Comparison of ENCODE assay signal across 21 cellular contexts in genomic region chr22:49238181-49239141, GRCh38.
DNase-seq lines count a peak whose midpoint lies in the region; ATAC-seq and TF ChIP-seq lines count a peak whose summit lies in the region.
"Had no signal": no experiment of that assay in that cellular context is flagged by ENCODE, and none has a peak within 500 bp of the region (broad histone marks: within the 10 kb centered on the region; RNA-seq: fewer than 3 reads in every experiment).

No MANE protein-coding gene starts in this region.

- H3K27ac Mint-ChIP-seq in osteocyte (ENCODE audit: unreplicated experiment): no peak overlapping the region
- no peak overlapping the region for H3K27ac Mint-ChIP-seq in activated naive CD8-positive, alpha-beta T cell treated with anti-CD3 and anti-CD28 coated beads, Interleukin-2, amount 50 U/mL, for 24 hours
- H3K27ac Mint-ChIP-seq: CD14-positive monocyte had no signal

- TF ChIP-seq EP300 in esophagus muscularis mucosa (IDR thresholded peaks at IDR 0.05): no peak

- no peaks in the 10 kb centered on the region for H3K27me3 Mint-ChIP-seq in osteocyte (ENCODE audit: unreplicated experiment)
- H3K27me3 Mint-ChIP-seq in activated naive CD8-positive, alpha-beta T cell treated with anti-CD3 and anti-CD28 coated beads, Interleukin-2, amount 50 U/mL, for 24 hours: peaks cover 4% of the 10 kb centered on the region

- no peaks in the 10 kb centered on the region for H3K36me3 Mint-ChIP-seq in osteocyte (ENCODE audit: unreplicated experiment)
- no peaks in the 10 kb centered on the region for H3K36me3 Mint-ChIP-seq in activated naive CD8-positive, alpha-beta T cell treated with anti-CD3 and anti-CD28 coated beads, Interleukin-2, amount 50 U/mL, for 24 hours (ENCODE audit: low read depth)
- H3K36me3 Mint-ChIP-seq: CD14-positive monocyte had no signal

- peaks cover 3% of the 10 kb centered on the region for H3K9me3 Mint-ChIP-seq in osteocyte (ENCODE audit: unreplicated experiment)
- H3K9me3 Mint-ChIP-seq in activated naive CD8-positive, alpha-beta T cell treated with anti-CD3 and anti-CD28 coated beads, Interleukin-2, amount 50 U/mL, for 24 hours: no peaks in the 10 kb centered on the region

- ATAC-seq in left cardiac atrium: no peak
- ATAC-seq in GM19351 (IDR thresholded peaks at IDR 0.05; ENCODE audit: unreplicated experiment): no peak
- ATAC-seq in activated naive CD8-positive, alpha-beta T cell treated with anti-CD3 and anti-CD28 coated beads, Interleukin-2, amount 50 U/mL, for 24 hours: no peak

- no peak for TF ChIP-seq CTCF in right atrium auricular region (IDR thresholded peaks at IDR 0.05)
- no peak for TF ChIP-seq CTCF in esophagus muscularis mucosa (IDR thresholded peaks at IDR 0.05)
- no peak for TF ChIP-seq CTCF in osteocyte (IDR thresholded peaks at IDR 0.05)

- H3K4me1 Mint-ChIP-seq in osteocyte (ENCODE audit: unreplicated experiment): no peaks in the 10 kb centered on the region
- H3K4me1 Mint-ChIP-seq in activated naive CD8-positive, alpha-beta T cell treated with anti-CD3 and anti-CD28 coated beads, Interleukin-2, amount 50 U/mL, for 24 hours: no peaks in the 10 kb centered on the region
- H3K4me1 Mint-ChIP-seq: CD14-positive monocyte had no signal

- WGBS in esophagus muscularis mucosa: 68% methylated on average over 18 of the region's 25 CpGs

- H3K27ac ChIP-seq in right atrium auricular region: no peak overlapping the region
- H3K27ac ChIP-seq in esophagus muscularis mucosa (replicated peaks in 1 of 4): no peak overlapping the region
- H3K27ac ChIP-seq: SJCRH30 had no signal

- H3K36me3 ChIP-seq in right atrium auricular region: no peaks in the 10 kb centered on the region
- no peaks in the 10 kb centered on the region for H3K36me3 ChIP-seq in esophagus muscularis mucosa
- H3K36me3 ChIP-seq: SJCRH30 had no signal

- no peaks in the 10 kb centered on the region for H3K4me1 ChIP-seq in right atrium auricular region
- H3K4me1 ChIP-seq in esophagus muscularis mucosa: no peaks in the 10 kb centered on the region
- H3K4me1 ChIP-seq: SJCRH30 had no signal

- DNase-seq in right atrium auricular region (ENCODE audit: low spot score) (peak; percentile 32), left cardiac atrium (no peak), esophagus muscularis mucosa (ENCODE audit: extremely low spot score) (peak; percentile 75), osteocyte (ENCODE audit: extremely low spot score, unreplicated experiment) (peak; percentile 83), medulla oblongata (ENCODE audit: extremely low spot score) (no peak)
- DNase-seq in activated naive CD8-positive, alpha-beta T cell treated with anti-CD3 and anti-CD28 coated beads, Interleukin-2, amount 50 U/mL, for 24 hours: no peak
- DNase-seq: ACHN, AML-193, COR-L47, EL, HCEC 1CT, KBM-7, NCI-H1436, NCI-H2029, NCI-H2171 treated with DMSO at 0.1 percent for 48 hours, NCI-H510A, NCI-H774, RPMI8226, SJCRH30 had no signal

- H3K27me3 ChIP-seq in right atrium auricular region (no peaks in the 10 kb centered on the region), esophagus muscularis mucosa (peaks cover 0 to 55% (median 0%) of the 10 kb centered on the region in 4 donors)

- no peaks in the 10 kb centered on the region for H3K9me3 ChIP-seq in right atrium auricular region
- H3K9me3 ChIP-seq in esophagus muscularis mucosa: no peaks in the 10 kb centered on the region
- H3K9me3 ChIP-seq: SJCRH30 had no signal

- H3K4me3 ChIP-seq in right atrium auricular region (no peak overlapping the region), esophagus muscularis mucosa (no peak overlapping the region)
- H3K4me3 ChIP-seq: SJCRH30 had no signal

- no peak overlapping the region for H3K4me3 Mint-ChIP-seq in osteocyte (ENCODE audit: unreplicated experiment)
- H3K4me3 Mint-ChIP-seq in activated naive CD8-positive, alpha-beta T cell treated with anti-CD3 and anti-CD28 coated beads, Interleukin-2, amount 50 U/mL, for 24 hours: no peak overlapping the region
- H3K4me3 Mint-ChIP-seq: CD14-positive monocyte had no signal

- intact Hi-C loops in left cardiac atrium (cut with DNase I) (no loop called here), esophagus muscularis mucosa (cut with DNase I) (no loop called here)

- TF ChIP-seq POLR2A in esophagus muscularis mucosa (IDR thresholded peaks at IDR 0.05; ENCODE audit: low read depth): no peak

Comparison
In these comparisons a context has a peak if more than half of its experiments do, and no peak if none do; other contexts are left out.
1. DNase-seq: peak in right atrium auricular region (single experiment), esophagus muscularis mucosa (single experiment) and osteocyte (single experiment); none in left cardiac atrium (single experiment), medulla oblongata (single experiment) and activated naive CD8-positive, alpha-beta T cell treated with anti-CD3 and anti-CD28 coated beads, Interleukin-2, amount 50 U/mL, for 24 hours (single experiment).